24 cellular contexts compared by ENCODE assay signal in the genomic region with DNA sequence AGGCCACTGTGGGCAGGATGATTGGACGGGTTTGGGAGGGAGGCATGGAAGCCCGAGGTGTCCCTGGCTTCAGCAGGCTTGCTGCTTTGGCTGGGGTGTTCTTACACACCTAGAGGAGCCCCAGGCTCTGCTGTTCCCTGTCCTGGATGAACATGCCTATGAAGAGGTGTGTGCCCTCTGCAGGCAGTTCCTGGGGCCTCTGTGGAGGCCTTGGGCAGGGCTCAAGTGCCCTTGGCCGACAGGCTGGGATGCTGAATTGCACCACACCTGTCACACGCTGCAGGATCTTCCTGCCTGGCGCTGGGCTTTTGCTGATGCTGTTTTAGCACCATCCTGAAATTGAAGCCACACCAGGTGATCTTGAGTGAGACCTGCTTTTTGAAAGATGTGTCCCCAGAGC.
"Had no signal": no experiment of that assay in that cellular context is flagged by ENCODE, and none has a peak within 500 bp of the region (broad histone marks: within the 10 kb centered on the region; RNA-seq: fewer than 3 reads in every experiment).

No MANE protein-coding gene starts in this region.

- H3K27me3 ChIP-seq: ascending aorta, body of pancreas had no signal

- H3K36me3 Mint-ChIP-seq: activated naive CD4-positive, alpha-beta T cell treated with anti-CD3 and anti-CD28 coated beads, Interleukin-2, amount 50 U/mL, for 72 hours; WTC11 had no signal

- H3K27ac ChIP-seq: ascending aorta, body of pancreas had no signal

- H3K27ac Mint-ChIP-seq: activated CD8-positive, alpha-beta T cell treated with anti-CD3 and anti-CD28 coated beads, Interleukin-2, amount 10 ng/mL, durations not matched to agents 7 days and 5 days; activated naive CD4-positive, alpha-beta T cell treated with anti-CD3 and anti-CD28 coated beads, Interleukin-2, amount 50 U/mL, for 72 hours; activated naive CD8-positive, alpha-beta T cell treated with anti-CD3 and anti-CD28 coated beads, Interleukin-2, amount 50 U/mL, for 24 hours; activated T-cell treated with anti-CD3 and anti-CD28 coated beads, Interleukin-2, amount 50 U/mL, for 24 hours; T-helper 17 cell; WTC11 had no signal

- H3K36me3 ChIP-seq: ascending aorta had no signal

- H3K9me3 ChIP-seq: ascending aorta, body of pancreas had no signal

- DNase-seq: activated CD4-positive, alpha-beta T cell treated with anti-CD3 and anti-CD28 coated beads for 48 hours; activated CD4-positive, alpha-beta T cell treated with anti-CD3 and anti-CD28 coated beads, Interleukin-2, amount 50 U/mL, for 4 hours; activated CD4-positive, CD25-positive, alpha-beta regulatory T cell treated with anti-CD3 and anti-CD28 coated beads, Interleukin-2, amount 50 U/mL, for 72 hours; activated CD8-positive, alpha-beta memory T cell treated with anti-CD3 and anti-CD28 coated beads, Interleukin-2, amount 50 U/mL, for 48 hours; activated CD8-positive, alpha-beta T cell treated with anti-CD3 and anti-CD28 coated beads, Interleukin-2, amount 10 ng/mL, durations not matched to agents 7 days and 5 days; activated effector memory CD4-positive, alpha-beta T cell treated with anti-CD3 and anti-CD28 coated beads, Interleukin-2, amount 50 U/mL, for 16 hours; activated naive CD4-positive, alpha-beta T cell treated with Interleukin-2 at 50 U/mL for 16 hours; activated naive CD8-positive, alpha-beta T cell treated with anti-CD3 and anti-CD28 coated beads, Interleukin-2, amount 50 U/mL, for 24 hours; activated T-cell treated with anti-CD3 and anti-CD28 coated beads, Interleukin-2, amount 50 U/mL, for 24 hours; amniotic stem cell; body of pancreas; central memory CD4-positive, alpha-beta T cell; Kasumi-1; KBM-7; NCI-H1048; NCI-H2029 treated with DMSO at 0.1 percent for 48 hours; NCI-H2227 treated with DMSO at 0.1 percent for 48 hours; PC-3; SHP77 treated with DMSO at 0.1 percent for 48 hours; T-helper 17 cell; T-helper 9 cell had no signal

- H3K4me1 ChIP-seq: ascending aorta, body of pancreas had no signal

- H3K4me3 Mint-ChIP-seq: activated CD8-positive, alpha-beta T cell treated with anti-CD3 and anti-CD28 coated beads, Interleukin-2, amount 10 ng/mL, durations not matched to agents 7 days and 5 days; activated naive CD8-positive, alpha-beta T cell treated with anti-CD3 and anti-CD28 coated beads, Interleukin-2, amount 50 U/mL, for 24 hours; activated T-cell treated with anti-CD3 and anti-CD28 coated beads, Interleukin-2, amount 50 U/mL, for 24 hours; T-helper 17 cell; WTC11 had no signal

- H3K9me3 Mint-ChIP-seq: activated naive CD8-positive, alpha-beta T cell treated with anti-CD3 and anti-CD28 coated beads, Interleukin-2, amount 50 U/mL, for 24 hours; activated T-cell treated with anti-CD3 and anti-CD28 coated beads, Interleukin-2, amount 50 U/mL, for 24 hours had no signal

- H3K4me3 ChIP-seq: ascending aorta, body of pancreas had no signal

- H3K4me1 Mint-ChIP-seq: activated naive CD8-positive, alpha-beta T cell treated with anti-CD3 and anti-CD28 coated beads, Interleukin-2, amount 50 U/mL, for 24 hours; T-helper 17 cell; WTC11 had no signal
